ENCODE assay signal across 25 cellular contexts in genomic region chr4:121851354-121851753, GRCh38. TPM values are rescaled to one million over a fixed set of nuclear protein-coding genes. Genes with fewer than 3 reads are reported as not detected.
DNase-seq lines count a peak whose midpoint lies in the region; ATAC-seq, FAIRE-seq and TF ChIP-seq lines count a peak whose summit lies in the region.
"Had no signal": no experiment of that assay in that cellular context is flagged by ENCODE, and none has a peak within 500 bp of the region (broad histone marks: within the 10 kb centered on the region; RNA-seq: fewer than 3 reads in every experiment).

No MANE protein-coding gene starts in this region.

- FAIRE-seq in K562 (lab: Jason Lieb, UNC) = no peak
- FAIRE-seq: A204.1, GM12892, GM18507 had no signal

- H3K36me3 ChIP-seq in mammary epithelial cell (ENCODE audit: insufficient read depth, low read length) (peaks cover 19% of the 10 kb centered on the region), K562 (ENCODE audit: control insufficient read depth, insufficient read depth, low read length) (peaks cover 4% of the 10 kb centered on the region; the same call in 2 of the 3 replicates)
- H3K36me3 ChIP-seq: BE2C had no signal

- H3K9ac ChIP-seq in mammary epithelial cell (ENCODE audit: insufficient read depth, low read length) (no peak overlapping the region), K562 (ENCODE audit: insufficient read depth in 1 of 2, low read depth in 2 of 2, low read length in 2 of 2) (no peak overlapping the region)
- H3K9ac ChIP-seq: BLaER1 had no signal

- TF ChIP-seq POLR2A in K562 (conservative IDR thresholded peaks at IDR 0.05) = no peak

- TF ChIP-seq EP300 in K562 (IDR thresholded peaks at IDR 0.05; ENCODE audit: low read length) = no peak

- dilution Hi-C loops in mammary epithelial cell (cut with HindIII; ENCODE audit: low sequenced_read_pairs) = no loop called here

- H3K27ac Mint-ChIP-seq in MCF 10A (ENCODE audit: low read depth, unreplicated experiment) = peak overlapping the region; percentile 21
- H3K27ac Mint-ChIP-seq: CD4-positive, alpha-beta memory T cell; CD4-positive, CD25-positive, alpha-beta regulatory T cell; CD8-positive, alpha-beta memory T cell had no signal

- TF ChIP-seq RAD21 in K562 (CRISPR knock-in tag; conservative IDR thresholded peaks at IDR 0.05 in 1 of 2, IDR thresholded peaks at IDR 0.05 in 1 of 2) = no peak

- no peak overlapping the region for H3K4me3 Mint-ChIP-seq in MCF 10A (ENCODE audit: unreplicated experiment)
- H3K4me3 Mint-ChIP-seq: CD14-positive monocyte; CD4-positive, alpha-beta memory T cell; CD4-positive, CD25-positive, alpha-beta regulatory T cell; CD8-positive, alpha-beta memory T cell had no signal

- DNase-seq in MCF 10A (ENCODE audit: unreplicated experiment) (no peak), mammary epithelial cell (no peak), K562 (ENCODE audit: extremely low read depth in 1 of 4, low spot score in 3 of 4) (no peak)
- DNase-seq: 8988T; ACHN; BE2C; C1 segment of cervical spinal cord; CD4-positive, alpha-beta memory T cell; CD4-positive, CD25-positive, alpha-beta regulatory T cell; CD8-positive, alpha-beta memory T cell; COR-L47; DMS 273 treated with DMSO at 0.1 percent for 48 hours; DMS153; DMS53; DMS79; DND-41; EL; GDM1 had no signal

- ATAC-seq in K562 = no peak
- no peak for ATAC-seq in GM19324 (IDR thresholded peaks at IDR 0.05; ENCODE audit: low FRiP score, unreplicated experiment)
- ATAC-seq: GM12878 had no signal

- POLR2A ChIA-PET in MCF 10A (lab: Yijun Ruan, JAX) = no interaction called here
- POLR2A ChIA-PET in K562 (lab: Yijun Ruan, JAX) = no interaction called here

- no peaks in the 10 kb centered on the region for H3K9me3 Mint-ChIP-seq in MCF 10A (ENCODE audit: unreplicated experiment)
- H3K9me3 Mint-ChIP-seq: CD14-positive monocyte; CD4-positive, alpha-beta memory T cell; CD8-positive, alpha-beta memory T cell had no signal

- H3K27ac ChIP-seq in mammary epithelial cell (ENCODE audit: insufficient read depth, low read depth, low read length) (no peak overlapping the region), K562 (ENCODE audit: extremely low read depth, low read depth, low read length) (no peak overlapping the region)
- H3K27ac ChIP-seq: BLaER1 had no signal

- intact Hi-C loops in MCF 10A (cut with micrococcal nuclease) (no loop called here), mammary epithelial cell (cut with micrococcal nuclease) (no loop called here), K562 (cut with micrococcal nuclease) (no loop called here)

- H4K20me1 ChIP-seq in mammary epithelial cell (ENCODE audit: insufficient read depth, low read length) = no peaks in the 10 kb centered on the region
- no peaks in the 10 kb centered on the region for H4K20me1 ChIP-seq in K562 (replicated peaks; ENCODE audit: control insufficient read depth, insufficient read depth, low read length)
- H4K20me1 ChIP-seq: BLaER1 had no signal

- H3K27me3 ChIP-seq in mammary epithelial cell (ENCODE audit: insufficient read depth, low read length) (no peaks in the 10 kb centered on the region), K562 (ENCODE audit: control insufficient read depth in 2 of 2, insufficient read depth in 2 of 2, low read length in 2 of 2) (no peaks in the 10 kb centered on the region)
- H3K27me3 ChIP-seq: BE2C, BLaER1 had no signal

- H3K4me3 ChIP-seq in mammary epithelial cell (replicated peaks in 1 of 3; ENCODE audit: insufficient read depth in 1 of 3, low read depth in 2 of 3, low read length in 3 of 3) (no peak overlapping the region), K562 (no peak overlapping the region)
- H3K4me3 ChIP-seq: BLaER1, GM12878 had no signal

- H3K27me3 Mint-ChIP-seq in MCF 10A (ENCODE audit: insufficient read depth, unreplicated experiment) = no peaks in the 10 kb centered on the region
- H3K27me3 Mint-ChIP-seq: CD4-positive, alpha-beta memory T cell; CD4-positive, CD25-positive, alpha-beta regulatory T cell; CD8-positive, alpha-beta memory T cell had no signal

- BruUV-seq in MCF 10A (replicated peaks; lab: Mats Ljungman, UMichigan) (no TSS peak), mammary epithelial cell (replicated peaks; lab: Mats Ljungman, UMichigan) (no TSS peak), K562 (replicated peaks; lab: Mats Ljungman, UMichigan) (no TSS peak)

- H3K4me1 ChIP-seq in mammary epithelial cell (ENCODE audit: insufficient read depth, low read length) (no peaks in the 10 kb centered on the region), K562 (replicated peaks in 1 of 2; ENCODE audit: control insufficient read depth in 2 of 2, insufficient read depth in 2 of 2, low read length in 2 of 2) (no peaks in the 10 kb centered on the region)
- H3K4me1 ChIP-seq: BE2C, BLaER1 had no signal

- H3K4me1 Mint-ChIP-seq in MCF 10A (ENCODE audit: insufficient read depth, unreplicated experiment) = no peaks in the 10 kb centered on the region
- H3K4me1 Mint-ChIP-seq: CD14-positive monocyte; CD4-positive, alpha-beta memory T cell; CD8-positive, alpha-beta memory T cell had no signal

- CTCF ChIA-PET in MCF 10A (lab: Yijun Ruan, JAX) = no interaction called here
- CTCF ChIA-PET in mammary epithelial cell (lab: Charles Lee; ENCODE audit: low non-redundant PET) = no interaction called here
- CTCF ChIA-PET in K562 (lab: Yijun Ruan, JAX; ENCODE audit: low intra/inter-chr PET ratio) = no interaction called here

- H3K4me2 ChIP-seq in mammary epithelial cell (ENCODE audit: insufficient read depth, low read depth, low read length) = no peak overlapping the region
- H3K4me2 ChIP-seq in K562 (ENCODE audit: insufficient read depth, low read length) = no peak overlapping the region
- H3K4me2 ChIP-seq: BLaER1 had no signal

- H3K36me3 Mint-ChIP-seq in MCF 10A (ENCODE audit: insufficient read depth, unreplicated experiment) = peaks cover 48% of the 10 kb centered on the region

- TF ChIP-seq CTCF in MCF 10A (IDR thresholded peaks at IDR 0.05; ENCODE audit: unreplicated experiment) (no peak), mammary epithelial cell (conservative IDR thresholded peaks at IDR 0.05 in 1 of 2, IDR thresholded peaks at IDR 0.05 in 1 of 2; ENCODE audit: extremely low read depth in 1 of 2, insufficient read depth in 1 of 2, low read depth in 1 of 2, low read length in 2 of 2) (no peak), K562 (IDR thresholded peaks at IDR 0.05 in 2 of 3, conservative IDR thresholded peaks at IDR 0.05 in 1 of 3; ENCODE audit: insufficient read depth in 2 of 3, low read depth in 1 of 3, low read length in 3 of 3) (no peak)

- in situ Hi-C loops in mammary epithelial cell (cut with MboI; ENCODE audit: low sequenced_read_pairs in 2 of 2) = no loop called here
- in situ Hi-C loops in K562 (cut with MboI) = loop anchor here (25.0 kb wide), 1 partner anchor 1061 kb away; the partner anchor contains the start of gene NUDT6

- WGBS in mammary epithelial cell (ENCODE audit: low coverage, missing lambda C conversion rate) = 91% methylated on average over 1 of the region's 1 CpG
- WGBS in K562 (ENCODE audit: insufficient coverage, low coverage, missing lambda C conversion rate) = 64% methylated on average over 1 of the region's 1 CpG

- no peaks in the 10 kb centered on the region for H3K9me1 ChIP-seq in K562 (ENCODE audit: control insufficient read depth, insufficient read depth, low read length)

- H3K9me3 ChIP-seq in mammary epithelial cell (replicated peaks; ENCODE audit: insufficient read depth, low read length) (no peaks in the 10 kb centered on the region), K562 (replicated peaks; ENCODE audit: control insufficient read depth, insufficient read depth, low read depth, low read length) (no peaks in the 10 kb centered on the region)
- H3K9me3 ChIP-seq: BE2C, BLaER1 had no signal

- H3K79me2 ChIP-seq in mammary epithelial cell (ENCODE audit: insufficient read depth, low read length) = no peaks in the 10 kb centered on the region
- no peaks in the 10 kb centered on the region for H3K79me2 ChIP-seq in K562 (ENCODE audit: control insufficient read depth, insufficient read depth, low read length)

- no peak overlapping the region for H2AFZ ChIP-seq in mammary epithelial cell (ENCODE audit: low read depth, low read length)
- H2AFZ ChIP-seq in K562 (ENCODE audit: low read depth, low read length) = no peak overlapping the region

RNA-seq across cellular contexts. Expression of gene BBS7, which starts 18.9 kb away (rescaled TPM):
- total RNA-seq in MCF 10A (2022) (22.1 and 25.5 TPM in 2 replicates), mammary epithelial cell (10 to 100 TPM; 29.6 to 33.3 TPM), K562 (2014; rRNA removed) (11.8 and 13.7 TPM in 2 replicates), K562 (2014; rRNA removed; fragmentation: Illumina TruSeq; extraction: Trizol) (15.5 and 22.8 TPM in 2 replicates), K562 (2015; rRNA removed; fragmentation: Illumina TruSeq; extraction: Trizol) (14.6 and 16.4 TPM in 2 replicates), K562 (2021) (20.2 and 22.1 TPM in 2 replicates)
- polyA plus RNA-seq in mammary epithelial cell (20.1 TPM), K562 (2011; rRNA removed) (19.1 and 25.8 TPM in 2 replicates), K562 (2014; fragmentation: Illumina TruSeq; extraction: Trizol) (13.4 and 13.7 TPM in 2 replicates), K562 (2014; fragmentation: Nextera tagmentation; extraction: Ambion mirVana) (10 to 100 TPM; 17.2 to 19.0 TPM), K562 (2014; rRNA removed) (15.2 and 19.8 TPM in 2 replicates)
- 31.6 TPM for polyA minus RNA-seq in mammary epithelial cell
- total RNA-seq in K562 (2011; cell fraction: chromatin; rRNA removed; ENCODE audit: low replicate concordance) = 15.5 and 27.7 TPM in 2 replicates
- total RNA-seq in K562 (2011; cell fraction: nucleolus; rRNA removed) = 9.9 and 11.3 TPM in 2 replicates
- total RNA-seq in K562 (2011; cell fraction: nucleoplasm; rRNA removed) = 10.2 and 12.1 TPM in 2 replicates
- polyA plus RNA-seq in K562 (2011; cell fraction: cytosol; rRNA removed) = 12.6 and 15.9 TPM in 2 replicates
- polyA plus RNA-seq in K562 (2011; cell fraction: nucleus; rRNA removed) = 15.0 and 15.8 TPM in 2 replicates
- polyA plus RNA-seq in K562 (2012) = 12.5 and 15.2 TPM in 2 replicates
- 18.4 and 19.4 TPM in 2 replicates for polyA minus RNA-seq in K562 (2011; rRNA and poly(A)+ RNA removed)
- 6.3 and 18.9 TPM in 2 replicates for polyA minus RNA-seq in K562 (2011; cell fraction: cytosol; rRNA and poly(A)+ RNA removed)
- 9.3 and 14.7 TPM in 2 replicates for polyA minus RNA-seq in K562 (2011; cell fraction: nucleus; rRNA and poly(A)+ RNA removed)

RNA-seq across cellular contexts. Expression of gene CCNA2, which starts 27.7 kb away (rescaled TPM):
- 12.1 and 22.0 TPM in 2 replicates for total RNA-seq in MCF 10A (2022)
- total RNA-seq in mammary epithelial cell = 10 to 100 TPM in 1 of 2 donors, 1 to 10 TPM in 1; 2.7 to 34.9 TPM
- polyA plus RNA-seq in mammary epithelial cell = 41.8 TPM
- 35.0 TPM for polyA minus RNA-seq in mammary epithelial cell
- 15.4 and 28.6 TPM in 2 replicates for total RNA-seq in K562 (2011; cell fraction: chromatin; rRNA removed; ENCODE audit: low replicate concordance)
- total RNA-seq in K562 (2011; cell fraction: nucleolus; rRNA removed) = 22.8 and 24.7 TPM in 2 replicates
- total RNA-seq in K562 (2011; cell fraction: nucleoplasm; rRNA removed) = 26.8 and 30.0 TPM in 2 replicates
- total RNA-seq in K562 (2014; rRNA removed) = 154 and 173 TPM in 2 replicates
- total RNA-seq in K562 (2014; rRNA removed; fragmentation: Illumina TruSeq; extraction: Trizol) = 197 and 225 TPM in 2 replicates
- total RNA-seq in K562 (2015; rRNA removed; fragmentation: Illumina TruSeq; extraction: Trizol) = 174 and 190 TPM in 2 replicates
- total RNA-seq in K562 (2021) = 147 TPM in 2 replicates
- polyA plus RNA-seq in K562 (2011; rRNA removed) = 141 and 192 TPM in 2 replicates
- polyA plus RNA-seq in K562 (2011; cell fraction: cytosol; rRNA removed) = 89.4 and 97.5 TPM in 2 replicates
- 36.4 and 53.0 TPM in 2 replicates for polyA plus RNA-seq in K562 (2011; cell fraction: nucleus; rRNA removed)
- 99.1 and 103 TPM in 2 replicates for polyA plus RNA-seq in K562 (2012)
- 162 and 194 TPM in 2 replicates for polyA plus RNA-seq in K562 (2014; fragmentation: Illumina TruSeq; extraction: Trizol)
- 10 to 100 TPM; 37.1 to 47.8 TPM for polyA plus RNA-seq in K562 (2014; fragmentation: Nextera tagmentation; extraction: Ambion mirVana)
- 110 and 122 TPM in 2 replicates for polyA plus RNA-seq in K562 (2014; rRNA removed)
- 207 and 226 TPM in 2 replicates for polyA minus RNA-seq in K562 (2011; rRNA and poly(A)+ RNA removed)
- polyA minus RNA-seq in K562 (2011; cell fraction: cytosol; rRNA and poly(A)+ RNA removed) = 92.9 and 104 TPM in 2 replicates
- polyA minus RNA-seq in K562 (2011; cell fraction: nucleus; rRNA and poly(A)+ RNA removed) = 25.4 and 41.9 TPM in 2 replicates

RNA-seq across cellular contexts. Expression of gene EXOSC9, which starts 50.2 kb away (rescaled TPM):
- 29.2 and 30.9 TPM in 2 replicates for total RNA-seq in MCF 10A (2022)
- 10 to 100 TPM; 20.3 to 28.7 TPM for total RNA-seq in mammary epithelial cell
- polyA plus RNA-seq in mammary epithelial cell = 28.1 TPM
- polyA minus RNA-seq in mammary epithelial cell = 34.7 TPM
- total RNA-seq in K562 (2011; cell fraction: chromatin; rRNA removed; ENCODE audit: low replicate concordance) = 51.5 and 75.8 TPM in 2 replicates
- total RNA-seq in K562 (2011; cell fraction: nucleolus; rRNA removed) = 31.0 and 31.2 TPM in 2 replicates
- total RNA-seq in K562 (2011; cell fraction: nucleoplasm; rRNA removed) = 29.8 and 46.2 TPM in 2 replicates
- total RNA-seq in K562 (2014; rRNA removed) = 70.2 and 89.5 TPM in 2 replicates
- 118 and 143 TPM in 2 replicates for total RNA-seq in K562 (2014; rRNA removed; fragmentation: Illumina TruSeq; extraction: Trizol)
- 103 and 111 TPM in 2 replicates for total RNA-seq in K562 (2015; rRNA removed; fragmentation: Illumina TruSeq; extraction: Trizol)
- total RNA-seq in K562 (2021) = 64.7 and 68.0 TPM in 2 replicates
- 92.7 and 115 TPM in 2 replicates for polyA plus RNA-seq in K562 (2011; rRNA removed)
- polyA plus RNA-seq in K562 (2011; cell fraction: cytosol; rRNA removed) = 22.9 and 38.9 TPM in 2 replicates
- polyA plus RNA-seq in K562 (2011; cell fraction: nucleus; rRNA removed) = 47.5 and 67.6 TPM in 2 replicates
- polyA plus RNA-seq in K562 (2012) = 50.3 and 74.6 TPM in 2 replicates
- polyA plus RNA-seq in K562 (2014; fragmentation: Illumina TruSeq; extraction: Trizol) = 121 and 130 TPM in 2 replicates
- 100 to 1,000 TPM; 157 to 166 TPM for polyA plus RNA-seq in K562 (2014; fragmentation: Nextera tagmentation; extraction: Ambion mirVana)
- polyA plus RNA-seq in K562 (2014; rRNA removed) = 100 and 105 TPM in 2 replicates
- 114 and 134 TPM in 2 replicates for polyA minus RNA-seq in K562 (2011; rRNA and poly(A)+ RNA removed)
- 31.6 and 57.5 TPM in 2 replicates for polyA minus RNA-seq in K562 (2011; cell fraction: cytosol; rRNA and poly(A)+ RNA removed)
- 42.5 and 63.4 TPM in 2 replicates for polyA minus RNA-seq in K562 (2011; cell fraction: nucleus; rRNA and poly(A)+ RNA removed)
